ENCODE assay signal across 15 cellular contexts in the genomic region with DNA sequence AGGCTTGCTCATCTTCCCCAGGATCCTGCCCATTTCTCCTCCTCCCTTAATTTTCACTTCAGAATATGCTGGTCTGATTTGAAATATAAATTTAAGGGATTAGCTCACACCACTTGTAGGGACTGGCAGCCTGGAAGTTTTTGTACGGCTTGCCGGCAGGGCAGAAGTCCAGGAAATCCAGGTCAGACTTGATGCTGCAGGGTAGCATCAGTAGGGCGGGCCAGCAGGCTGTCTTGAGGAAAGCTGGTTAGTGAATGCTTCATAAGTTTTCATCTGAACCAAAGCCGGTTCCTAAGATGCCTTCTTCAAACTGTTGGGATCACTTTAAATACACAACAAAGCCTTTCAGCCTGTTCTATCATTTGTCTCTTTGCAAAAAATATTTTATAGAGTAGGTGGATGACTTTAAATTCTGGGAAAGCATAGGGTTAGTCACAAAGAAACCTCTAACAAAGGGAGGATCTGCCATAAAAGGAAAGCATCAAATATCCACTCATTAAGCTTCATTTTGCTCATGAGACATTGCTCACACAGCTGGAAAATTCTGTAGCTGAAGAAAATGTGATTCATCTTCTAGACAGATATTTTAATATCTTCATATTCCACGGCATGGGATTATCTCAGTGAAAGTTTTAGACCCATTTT.
A peak's percentile ranks its signal among the peaks of the same experiment; 100 is the strongest.
DNase-seq lines count a peak whose midpoint lies in the region; ATAC-seq and TF ChIP-seq lines count a peak whose summit lies in the region.
"Had no signal": no experiment of that assay in that cellular context is flagged by ENCODE, and none has a peak within 500 bp of the region (broad histone marks: within the 10 kb centered on the region; RNA-seq: fewer than 3 reads in every experiment).

No MANE protein-coding gene starts in this region.

- H3K27ac ChIP-seq in breast epithelium, result no peak overlapping the region
- H3K27ac ChIP-seq: BLaER1 treated with 17β-estradiol and CSF1 and Interleukin-3, amounts not matched to agents 10 nM and 100 nM; cardiac muscle cell had no signal

- H3K36me3 ChIP-seq in breast epithelium, result no peaks in the 10 kb centered on the region
- H3K36me3 ChIP-seq: cardiac muscle cell had no signal

- peak; percentile 51 for DNase-seq in MCF 10A (ENCODE audit: unreplicated experiment)
- no peak for DNase-seq in breast epithelium (ENCODE audit: low spot score in 2 of 2)
- DNase-seq in activated CD8-positive, alpha-beta T cell treated with anti-CD3 and anti-CD28 coated beads for 36 hours, result no peak
- no peak for DNase-seq in stimulated activated effector memory CD8-positive, alpha-beta T cell treated with anti-CD3 and anti-CD28 coated beads, Interleukin-12 subunit alpha, Interleukin-12 subunit beta, amount 100 ng/mL, for 72 hours (ENCODE audit: low spot score in 2 of 2)
- DNase-seq in stimulated activated naive B cell treated with anti-CD40 and anti-IgM and Interleukin-4, amounts not matched to agents 10 μg/mL and 1 μg/mL and 100 μg/mL, for 72 hours, result no peak
- DNase-seq: activated CD8-positive, alpha-beta memory T cell treated with anti-CD3 and anti-CD28 coated beads for 24 hours; GDM1; kidney glomerular epithelial cell; NCI-H1417 had no signal

- ATAC-seq in activated CD8-positive, alpha-beta T cell treated with anti-CD3 and anti-CD28 coated beads for 36 hours, result peak; percentile 63
- ATAC-seq in esophagus mucosa, result peak; percentile 50
- peak; percentile 70 for ATAC-seq in stimulated activated effector memory CD8-positive, alpha-beta T cell treated with anti-CD3 and anti-CD28 coated beads, Interleukin-12 subunit alpha, Interleukin-12 subunit beta, amount 100 ng/mL, for 72 hours
- ATAC-seq in GM21367 (IDR thresholded peaks at IDR 0.05; ENCODE audit: unreplicated experiment), result no peak
- ATAC-seq in HG03108 (IDR thresholded peaks at IDR 0.05; ENCODE audit: unreplicated experiment), result no peak
- no peak for ATAC-seq in stimulated activated naive B cell treated with anti-CD40 and anti-IgM and Interleukin-4, amounts not matched to agents 10 μg/mL and 1 μg/mL and 100 μg/mL, for 72 hours (replicated peaks)

- H3K27ac Mint-ChIP-seq in MCF 10A (ENCODE audit: low read depth, unreplicated experiment), result no peak overlapping the region
- peak overlapping the region; percentile 91 for H3K27ac Mint-ChIP-seq in activated CD8-positive, alpha-beta T cell treated with anti-CD3 and anti-CD28 coated beads for 36 hours
- H3K27ac Mint-ChIP-seq in stimulated activated effector memory CD8-positive, alpha-beta T cell treated with anti-CD3 and anti-CD28 coated beads, Interleukin-12 subunit alpha, Interleukin-12 subunit beta, amount 100 ng/mL, for 72 hours, result peak overlapping the region; percentile 86
- no peak overlapping the region for H3K27ac Mint-ChIP-seq in stimulated activated naive B cell treated with anti-CD40 and anti-IgM and Interleukin-4, amounts not matched to agents 10 μg/mL and 1 μg/mL and 100 μg/mL, for 72 hours

- TF ChIP-seq CTCF in MCF 10A (IDR thresholded peaks at IDR 0.05; ENCODE audit: unreplicated experiment) (no peak), breast epithelium (IDR thresholded peaks at IDR 0.05) (no peak)
- TF ChIP-seq CTCF in activated CD8-positive, alpha-beta T cell treated with anti-CD3 and anti-CD28 coated beads for 36 hours (IDR thresholded peaks at IDR 0.05), result no peak

- H3K4me1 ChIP-seq in breast epithelium, result no peaks in the 10 kb centered on the region
- H3K4me1 ChIP-seq: BLaER1 treated with 17β-estradiol and CSF1 and Interleukin-3, amounts not matched to agents 10 nM and 100 nM had no signal

- no peak for TF ChIP-seq POLR2A in breast epithelium (IDR thresholded peaks at IDR 0.05)

- H3K36me3 Mint-ChIP-seq in MCF 10A (ENCODE audit: insufficient read depth, unreplicated experiment), result no peaks in the 10 kb centered on the region
- peaks cover 56% of the 10 kb centered on the region for H3K36me3 Mint-ChIP-seq in activated CD8-positive, alpha-beta T cell treated with anti-CD3 and anti-CD28 coated beads for 36 hours (ENCODE audit: low read depth)
- H3K36me3 Mint-ChIP-seq in stimulated activated effector memory CD8-positive, alpha-beta T cell treated with anti-CD3 and anti-CD28 coated beads, Interleukin-12 subunit alpha, Interleukin-12 subunit beta, amount 100 ng/mL, for 72 hours, result peaks cover 27% of the 10 kb centered on the region
- peaks cover 6 to 13% of the 10 kb centered on the region in 2 donors for H3K36me3 Mint-ChIP-seq in stimulated activated naive B cell treated with anti-CD40 and anti-IgM and Interleukin-4, amounts not matched to agents 10 μg/mL and 1 μg/mL and 100 μg/mL, for 72 hours

- no TSS peak for BruUV-seq in MCF 10A (replicated peaks; lab: Mats Ljungman, UMichigan)

- no peaks in the 10 kb centered on the region for H3K27me3 ChIP-seq in breast epithelium
- H3K27me3 ChIP-seq: BLaER1 treated with 17β-estradiol and CSF1 and Interleukin-3, amounts not matched to agents 10 nM and 100 nM; cardiac muscle cell had no signal

- no peaks in the 10 kb centered on the region for H3K9me3 ChIP-seq in breast epithelium
- H3K9me3 ChIP-seq: BLaER1 treated with 17β-estradiol and CSF1 and Interleukin-3, amounts not matched to agents 10 nM and 100 nM had no signal

- no peaks in the 10 kb centered on the region for H3K9me3 Mint-ChIP-seq in MCF 10A (ENCODE audit: unreplicated experiment)
- no peaks in the 10 kb centered on the region for H3K9me3 Mint-ChIP-seq in activated CD8-positive, alpha-beta T cell treated with anti-CD3 and anti-CD28 coated beads for 36 hours
- no peaks in the 10 kb centered on the region for H3K9me3 Mint-ChIP-seq in stimulated activated effector memory CD8-positive, alpha-beta T cell treated with anti-CD3 and anti-CD28 coated beads, Interleukin-12 subunit alpha, Interleukin-12 subunit beta, amount 100 ng/mL, for 72 hours
- no peaks in the 10 kb centered on the region for H3K9me3 Mint-ChIP-seq in stimulated activated naive B cell treated with anti-CD40 and anti-IgM and Interleukin-4, amounts not matched to agents 10 μg/mL and 1 μg/mL and 100 μg/mL, for 72 hours

- CTCF ChIA-PET in MCF 10A (lab: Yijun Ruan, JAX), result interaction anchor here (0.5 to 1.5 kb wide), 3 partner anchors 9 to 267 kb away, joined by 3 to 5 read pairs (median 3); no protein-coding TSS in a partner anchor
- CTCF ChIA-PET in activated CD8-positive, alpha-beta T cell treated with anti-CD3 and anti-CD28 coated beads for 36 hours (lab: Charles Lee), result interaction anchor here (0.7 to 1.8 kb wide), 7 partner anchors 16 to 93 kb away, joined by 3 to 13 read pairs (median 4); a partner anchor contains a TSS

- H3K27me3 Mint-ChIP-seq in MCF 10A (ENCODE audit: insufficient read depth, unreplicated experiment), result no peaks in the 10 kb centered on the region
- H3K27me3 Mint-ChIP-seq in activated CD8-positive, alpha-beta T cell treated with anti-CD3 and anti-CD28 coated beads for 36 hours, result no peaks in the 10 kb centered on the region
- H3K27me3 Mint-ChIP-seq in stimulated activated naive B cell treated with anti-CD40 and anti-IgM and Interleukin-4, amounts not matched to agents 10 μg/mL and 1 μg/mL and 100 μg/mL, for 72 hours, result no peaks in the 10 kb centered on the region

- intact Hi-C loops in MCF 10A (cut with micrococcal nuclease), result no loop called here
- intact Hi-C loops in breast epithelium (cut with DNase I; ENCODE audit: low total_unique reads), result no loop called here
- intact Hi-C loops in activated CD8-positive, alpha-beta T cell treated with anti-CD3 and anti-CD28 coated beads for 36 hours (cut with micrococcal nuclease), result no loop called here

- POLR2A ChIA-PET in MCF 10A (lab: Yijun Ruan, JAX), result interaction anchor here (0.7 to 1.4 kb wide), 2 partner anchors 10 to 37 kb away, joined by 3 to 6 read pairs; no protein-coding TSS in a partner anchor
- POLR2A ChIA-PET in activated CD8-positive, alpha-beta T cell treated with anti-CD3 and anti-CD28 coated beads for 36 hours (lab: Charles Lee), result interaction anchor here (1.2 to 7.7 kb wide), 4 partner anchors 38 to 102 kb away, joined by 3 to 48 read pairs (median 14); a partner anchor contains a TSS

- H3K4me3 Mint-ChIP-seq in MCF 10A (ENCODE audit: unreplicated experiment), result no peak overlapping the region
- H3K4me3 Mint-ChIP-seq in activated CD8-positive, alpha-beta T cell treated with anti-CD3 and anti-CD28 coated beads for 36 hours, result peak overlapping the region; percentile 84
- H3K4me3 Mint-ChIP-seq in stimulated activated effector memory CD8-positive, alpha-beta T cell treated with anti-CD3 and anti-CD28 coated beads, Interleukin-12 subunit alpha, Interleukin-12 subunit beta, amount 100 ng/mL, for 72 hours, result peak overlapping the region; percentile 77
- H3K4me3 Mint-ChIP-seq in stimulated activated naive B cell treated with anti-CD40 and anti-IgM and Interleukin-4, amounts not matched to agents 10 μg/mL and 1 μg/mL and 100 μg/mL, for 72 hours, result no peak overlapping the region

- peaks cover 17% of the 10 kb centered on the region for H3K4me1 Mint-ChIP-seq in MCF 10A (ENCODE audit: insufficient read depth, unreplicated experiment)
- H3K4me1 Mint-ChIP-seq in activated CD8-positive, alpha-beta T cell treated with anti-CD3 and anti-CD28 coated beads for 36 hours (ENCODE audit: low read depth), result peaks cover 65% of the 10 kb centered on the region
- H3K4me1 Mint-ChIP-seq in stimulated activated effector memory CD8-positive, alpha-beta T cell treated with anti-CD3 and anti-CD28 coated beads, Interleukin-12 subunit alpha, Interleukin-12 subunit beta, amount 100 ng/mL, for 72 hours, result peaks cover 61% of the 10 kb centered on the region
- peaks cover 0 to 12% of the 10 kb centered on the region in 2 donors for H3K4me1 Mint-ChIP-seq in stimulated activated naive B cell treated with anti-CD40 and anti-IgM and Interleukin-4, amounts not matched to agents 10 μg/mL and 1 μg/mL and 100 μg/mL, for 72 hours

- H3K4me3 ChIP-seq in breast epithelium, result no peak overlapping the region
- H3K4me3 ChIP-seq: BLaER1 treated with 17β-estradiol and CSF1 and Interleukin-3, amounts not matched to agents 10 nM and 100 nM; cardiac muscle cell; smooth muscle cell had no signal

Comparison
In these comparisons a context has a peak if more than half of its experiments do, and no peak if none do; other contexts are left out.
1. H3K27ac Mint-ChIP-seq: peak in activated CD8-positive, alpha-beta T cell treated with anti-CD3 and anti-CD28 coated beads for 36 hours (single experiment) and stimulated activated effector memory CD8-positive, alpha-beta T cell treated with anti-CD3 and anti-CD28 coated beads, Interleukin-12 subunit alpha, Interleukin-12 subunit beta, amount 100 ng/mL, for 72 hours (single experiment); none in MCF 10A (single experiment) and stimulated activated naive B cell treated with anti-CD40 and anti-IgM and Interleukin-4, amounts not matched to agents 10 μg/mL and 1 μg/mL and 100 μg/mL, for 72 hours (single experiment).
2. H3K4me3 Mint-ChIP-seq: peak in activated CD8-positive, alpha-beta T cell treated with anti-CD3 and anti-CD28 coated beads for 36 hours (single experiment) and stimulated activated effector memory CD8-positive, alpha-beta T cell treated with anti-CD3 and anti-CD28 coated beads, Interleukin-12 subunit alpha, Interleukin-12 subunit beta, amount 100 ng/mL, for 72 hours (single experiment); none in MCF 10A (single experiment) and stimulated activated naive B cell treated with anti-CD40 and anti-IgM and Interleukin-4, amounts not matched to agents 10 μg/mL and 1 μg/mL and 100 μg/mL, for 72 hours (0 of 2).
3. ATAC-seq: peak in activated CD8-positive, alpha-beta T cell treated with anti-CD3 and anti-CD28 coated beads for 36 hours (single experiment), esophagus mucosa (single experiment) and stimulated activated effector memory CD8-positive, alpha-beta T cell treated with anti-CD3 and anti-CD28 coated beads, Interleukin-12 subunit alpha, Interleukin-12 subunit beta, amount 100 ng/mL, for 72 hours (single experiment); none in GM21367 (single experiment), HG03108 (single experiment) and stimulated activated naive B cell treated with anti-CD40 and anti-IgM and Interleukin-4, amounts not matched to agents 10 μg/mL and 1 μg/mL and 100 μg/mL, for 72 hours (0 of 2).